ENCODE assay signal across 24 cellular contexts in genomic region chr20:33119725-33120720, GRCh38. TPM values are rescaled to one million over a fixed set of nuclear protein-coding genes. Genes with fewer than 3 reads are reported as not detected.
DNase-seq lines count a peak whose midpoint lies in the region; ATAC-seq and TF ChIP-seq lines count a peak whose summit lies in the region.
"Had no signal": no experiment of that assay in that cellular context is flagged by ENCODE, and none has a peak within 500 bp of the region (broad histone marks: within the 10 kb centered on the region; RNA-seq: fewer than 3 reads in every experiment).

No MANE protein-coding gene starts in this region.

- TF ChIP-seq CTCF in GM20000 (IDR thresholded peaks at IDR 0.05; ENCODE audit: extremely low read depth, missing control alignments) = no peak

- peaks cover 2% of the 10 kb centered on the region for H3K27me3 Mint-ChIP-seq in T-helper 2 cell treated with Interferon-gamma antibody and Interleukin-4, amounts not matched to agents 5 μg/mL and 100 μg/mL, for 36 hours (ENCODE audit: low read depth)

- no peak for ATAC-seq in left lobe of liver

- DNase-seq in T-helper 2 cell treated with Interferon-gamma antibody and Interleukin-4, amounts not matched to agents 5 μg/mL and 100 μg/mL, for 36 hours (ENCODE audit: low spot score) = no peak
- no peak for DNase-seq in T-helper 2 cell
- DNase-seq in GM20000 (ENCODE audit: low spot score) = peak; percentile 66
- peak; percentile 12 for DNase-seq in RKO (ENCODE audit: low spot score)
- DNase-seq in kidney tubule cell (ENCODE audit: low spot score) = peak; percentile 14
- DNase-seq in left lobe of liver (ENCODE audit: low spot score) = no peak
- DNase-seq in SIG-M5 treated with dmso at 0.1 percent for 504 hours (lab: John Stamatoyannopoulos, UW; ENCODE audit: unreplicated experiment) = no peak
- no peak for DNase-seq in SJCRH30
- DNase-seq: activated CD4-positive, CD25-positive, alpha-beta regulatory T cell; activated T-cell treated with anti-CD3 and anti-CD28 coated beads, Interleukin-2, amount 50 U/mL, for 1 hour; DMS53; HFFc6; Kasumi-1; left ventricle myocardium inferior; NCI-H1436 treated with DMSO at 0.1 percent for 48 hours; NCI-H510A; sigmoid colon; stimulated activated CD4-positive, alpha-beta T cell treated with anti-CD3 and anti-CD28 coated beads, Interleukin-2, amount 100 ng/mL, for 24 hours; T-cell had no signal

- H3K4me1 ChIP-seq in SJCRH30 = no peaks in the 10 kb centered on the region
- H3K4me1 ChIP-seq: adrenal gland, BLaER1, left ventricle myocardium inferior, sigmoid colon had no signal

- H3K27me3 ChIP-seq in SJCRH30 = no peaks in the 10 kb centered on the region
- H3K27me3 ChIP-seq: adrenal gland, BLaER1, sigmoid colon had no signal

- peak overlapping the region; percentile 57 for H3K27ac Mint-ChIP-seq in T-helper 2 cell treated with Interferon-gamma antibody and Interleukin-4, amounts not matched to agents 5 μg/mL and 100 μg/mL, for 36 hours
- H3K27ac Mint-ChIP-seq: HFFc6, T-cell had no signal

- 0 out of 2 replicates have a peak, but pooled peaks cover 4% of the 10 kb centered on the region for H3K9me3 ChIP-seq in SJCRH30 (replicated peaks)
- H3K9me3 ChIP-seq: adrenal gland had no signal

- H3K9me3 Mint-ChIP-seq in T-helper 2 cell treated with Interferon-gamma antibody and Interleukin-4, amounts not matched to agents 5 μg/mL and 100 μg/mL, for 36 hours = peaks cover 25% of the 10 kb centered on the region
- H3K9me3 Mint-ChIP-seq: central memory CD8-positive, alpha-beta T cell; HFFc6; T-cell had no signal

- peaks cover 14% of the 10 kb centered on the region for H3K4me1 Mint-ChIP-seq in T-helper 2 cell treated with Interferon-gamma antibody and Interleukin-4, amounts not matched to agents 5 μg/mL and 100 μg/mL, for 36 hours (ENCODE audit: low read depth)
- H3K4me1 Mint-ChIP-seq: central memory CD8-positive, alpha-beta T cell had no signal

- no peak overlapping the region for H3K4me3 Mint-ChIP-seq in T-helper 2 cell treated with Interferon-gamma antibody and Interleukin-4, amounts not matched to agents 5 μg/mL and 100 μg/mL, for 36 hours
- H3K4me3 Mint-ChIP-seq: central memory CD8-positive, alpha-beta T cell; HFFc6; T-cell had no signal

- no peak overlapping the region for H3K4me3 ChIP-seq in SJCRH30
- H3K4me3 ChIP-seq: adrenal gland, BLaER1, left ventricle myocardium inferior, sigmoid colon had no signal

- H3K36me3 Mint-ChIP-seq in T-helper 2 cell treated with Interferon-gamma antibody and Interleukin-4, amounts not matched to agents 5 μg/mL and 100 μg/mL, for 36 hours (ENCODE audit: low read depth) = peaks cover 1% of the 10 kb centered on the region
- H3K36me3 Mint-ChIP-seq: T-cell had no signal

- H3K36me3 ChIP-seq in SJCRH30 = no peaks in the 10 kb centered on the region
- H3K36me3 ChIP-seq: adrenal gland, BLaER1, left ventricle myocardium inferior, sigmoid colon had no signal

- no peak overlapping the region for H3K27ac ChIP-seq in SJCRH30
- H3K27ac ChIP-seq: 22Rv1, adrenal gland, BLaER1, left ventricle myocardium inferior, sigmoid colon had no signal

RNA-seq across cellular contexts. Expression of gene BPIFB4, which starts 40.6 kb away (rescaled TPM):
- total RNA-seq in left lobe of liver = not detected
- 3.2 and 3.9 TPM in 2 replicates for total RNA-seq in SJCRH30 (2014; rRNA removed; shearing (Covaris generic))
- total RNA-seq: adrenal gland, HFFc6, left ventricle myocardium inferior, osteoblast, sigmoid colon, T-cell had no signal

RNA-seq across cellular contexts. Expression of gene BPIFA2, which starts 47.9 kb away (rescaled TPM):
- not detected for total RNA-seq in left lobe of liver
- not detected in 2 replicates for total RNA-seq in SJCRH30 (2014; rRNA removed; shearing (Covaris generic))
- total RNA-seq: adrenal gland, HFFc6, left ventricle myocardium inferior, osteoblast, sigmoid colon, T-cell had no signal

Comparison
In these comparisons a context has a peak if more than half of its experiments do, and no peak if none do; other contexts are left out.
1. DNase-seq: peak in GM20000 (single experiment), RKO (single experiment) and kidney tubule cell (single experiment); none in T-helper 2 cell treated with Interferon-gamma antibody and Interleukin-4, amounts not matched to agents 5 μg/mL and 100 μg/mL, for 36 hours (single experiment), T-helper 2 cell (0 of 5), left lobe of liver (single experiment), SIG-M5 treated with dmso at 0.1 percent for 504 hours (single experiment) and SJCRH30 (0 of 2).